ENCODE assay signal across 4 cellular contexts in the genomic region with DNA sequence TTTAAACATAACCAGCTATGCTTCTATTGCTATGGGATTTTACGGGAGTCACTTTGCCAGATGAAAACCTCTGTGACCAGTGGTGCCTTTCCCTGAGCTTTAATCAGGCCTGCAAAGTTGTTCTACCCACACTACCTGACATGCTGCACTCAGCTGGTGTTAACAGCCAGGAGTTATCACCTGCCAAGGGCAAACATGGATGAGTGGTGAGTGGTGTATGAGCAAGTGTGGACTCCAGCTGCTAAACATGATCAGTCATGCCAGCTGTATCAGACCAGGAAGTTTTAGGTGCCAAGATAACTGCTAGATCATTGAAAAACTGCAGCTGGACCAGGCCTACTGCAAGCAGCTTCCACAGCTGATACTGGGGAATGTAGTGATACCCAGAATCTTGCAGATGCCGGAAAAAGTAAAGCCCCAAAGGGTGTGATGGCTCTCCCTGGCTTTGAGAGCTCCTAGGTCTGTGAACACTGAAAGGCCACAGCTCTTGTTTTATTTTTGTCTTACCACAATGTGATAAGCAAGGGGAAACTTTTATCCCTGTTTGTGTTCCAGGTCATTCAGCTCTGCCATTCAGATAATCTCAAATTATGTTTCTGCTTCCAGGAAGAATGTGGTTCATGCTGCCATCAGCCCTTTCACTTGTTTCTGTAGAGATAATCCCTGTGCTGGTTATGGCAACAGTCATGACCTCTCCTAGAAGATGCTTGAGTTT.
DNase-seq lines count a peak whose midpoint lies in the region; ATAC-seq, FAIRE-seq and TF ChIP-seq lines count a peak whose summit lies in the region.
"Not testable (repeated sequence)": the region's sequence is repeated elsewhere in the genome, so short reads cannot be mapped to it uniquely, and the experiment has no call there.

No MANE protein-coding gene starts in this region.

- not testable (repeated sequence) for DNase-seq in GM19239 (ENCODE audit: insufficient read length, low spot score); foreskin keratinocyte; Right ventricle myocardium superior; left ventricle myocardium superior

- intact Hi-C loops in Right ventricle myocardium superior (cut with DNase I); left ventricle myocardium superior (cut with micrococcal nuclease): not testable (repeated sequence)

- peak; percentile 100 for ATAC-seq in foreskin keratinocyte
- ATAC-seq in Right ventricle myocardium superior (ENCODE audit: poor library complexity), result peak; percentile 96
- ATAC-seq in left ventricle myocardium superior, result peak; percentile 98

- FAIRE-seq in GM19239 (lab: Jason Lieb, UNC), result peak; percentile 78

- not testable (repeated sequence) for H3K27me3 ChIP-seq in foreskin keratinocyte

- not testable (repeated sequence) for TF ChIP-seq CTCF in foreskin keratinocyte (conservative IDR thresholded peaks at IDR 0.05)

- not testable (repeated sequence) for H3K27ac ChIP-seq in foreskin keratinocyte

- H3K4me1 ChIP-seq in foreskin keratinocyte, result not testable (repeated sequence)
